Comparison of ENCODE assay signal across 17 cellular contexts in genomic region chr3:66527253-66527652, GRCh38.
"Had no signal": no experiment of that assay in that cellular context is flagged by ENCODE, and none has a peak within 500 bp of the region (broad histone marks: within the 10 kb centered on the region; RNA-seq: fewer than 3 reads in every experiment).

No MANE protein-coding gene starts in this region.

- H3K4me3 Mint-ChIP-seq: natural killer cell treated with Interleukin-12 subunit alpha and Interleukin-12 subunit beta and Interleukin-15 and Interleukin-18, amount 100 ng/mL, for 72 hours; stimulated activated memory B cell treated with anti-CD40 and anti-IgM and Interleukin-4, amounts not matched to agents 10 μg/mL and 1 μg/mL and 100 μg/mL, for 72 hours had no signal

- ATAC-seq: activated naive CD4-positive, alpha-beta T cell treated with anti-CD3 and anti-CD28 coated beads, Interleukin-2, amount 50 U/mL, for 72 hours; left lobe of liver; natural killer cell treated with Interleukin-12 subunit alpha and Interleukin-12 subunit beta and Interleukin-15 and Interleukin-18, amount 100 ng/mL, for 72 hours; right lobe of liver; stimulated activated memory B cell treated with anti-CD40 and anti-IgM and Interleukin-4, amounts not matched to agents 10 μg/mL and 1 μg/mL and 100 μg/mL, for 72 hours had no signal

- H3K27ac Mint-ChIP-seq: natural killer cell treated with Interleukin-12 subunit alpha and Interleukin-12 subunit beta and Interleukin-15 and Interleukin-18, amount 100 ng/mL, for 72 hours; progenitor cell of endocrine pancreas; stimulated activated memory B cell treated with anti-CD40 and anti-IgM and Interleukin-4, amounts not matched to agents 10 μg/mL and 1 μg/mL and 100 μg/mL, for 72 hours had no signal

- DNase-seq: activated CD4-positive, alpha-beta T cell treated with anti-CD3 and anti-CD28 coated beads, Interleukin-2, amount 50 U/mL, for 4 hours; activated effector memory CD4-positive, alpha-beta T cell treated with anti-CD3 and anti-CD28 coated beads, Interleukin-2, amount 50 U/mL, for 16 hours; activated T-cell treated with anti-CD3 and anti-CD28 coated beads, Interleukin-2, amount 50 U/mL, for 1 hour; amniotic stem cell; brain microvascular endothelial cell; foreskin melanocyte; head of caudate nucleus; occipital lobe; right lobe of liver; spleen; stimulated activated CD4-positive, alpha-beta T cell treated with anti-CD3 and anti-CD28 coated beads, Interleukin-1b, Interleukin-23, amount 100 ng/mL, for 48 hours; tibial artery had no signal

- H3K36me3 Mint-ChIP-seq: activated naive CD4-positive, alpha-beta T cell treated with anti-CD3 and anti-CD28 coated beads, Interleukin-2, amount 50 U/mL, for 72 hours; natural killer cell treated with Interleukin-12 subunit alpha and Interleukin-12 subunit beta and Interleukin-15 and Interleukin-18, amount 100 ng/mL, for 72 hours; stimulated activated memory B cell treated with anti-CD40 and anti-IgM and Interleukin-4, amounts not matched to agents 10 μg/mL and 1 μg/mL and 100 μg/mL, for 72 hours had no signal

- H3K9me3 Mint-ChIP-seq: activated naive CD4-positive, alpha-beta T cell treated with anti-CD3 and anti-CD28 coated beads, Interleukin-2, amount 50 U/mL, for 72 hours; natural killer cell treated with Interleukin-12 subunit alpha and Interleukin-12 subunit beta and Interleukin-15 and Interleukin-18, amount 100 ng/mL, for 72 hours; stimulated activated memory B cell treated with anti-CD40 and anti-IgM and Interleukin-4, amounts not matched to agents 10 μg/mL and 1 μg/mL and 100 μg/mL, for 72 hours had no signal
